In the genomic region with DNA sequence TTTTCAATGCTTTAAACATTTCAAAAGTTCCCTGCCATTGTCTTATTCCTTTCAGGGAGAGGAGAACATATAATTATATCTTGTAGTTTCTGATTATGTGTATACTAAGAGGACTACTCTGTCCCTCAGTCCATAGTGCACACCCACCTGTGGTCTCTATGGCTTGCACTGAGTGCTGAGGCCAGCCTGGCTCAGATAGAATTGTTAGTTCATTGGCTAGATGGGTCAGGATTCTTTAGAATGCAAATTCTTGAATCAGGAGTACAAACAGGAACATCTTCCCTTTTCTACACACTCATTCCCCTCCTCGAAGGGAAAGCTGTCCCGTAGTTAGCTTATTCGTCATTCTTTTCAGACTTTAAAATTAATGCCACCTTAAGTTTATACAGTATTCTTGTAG, we compare ENCODE assay signal across 18 cellular contexts.
DNase-seq lines count a peak whose midpoint lies in the region; ATAC-seq lines count a peak whose summit lies in the region.
"Had no signal": no experiment of that assay in that cellular context is flagged by ENCODE, and none has a peak within 500 bp of the region (broad histone marks: within the 10 kb centered on the region; RNA-seq: fewer than 3 reads in every experiment).

No MANE protein-coding gene starts in this region.

- H3K9me3 ChIP-seq in BLaER1: peaks cover 32% of the 10 kb centered on the region
- H3K9me3 ChIP-seq: ovary, upper lobe of right lung had no signal

- H3K27me3 ChIP-seq in BLaER1: no peaks in the 10 kb centered on the region
- H3K27me3 ChIP-seq: hepatocyte, ovary, upper lobe of right lung had no signal

- H4K20me1 ChIP-seq in BLaER1: peaks cover 65% of the 10 kb centered on the region

- peaks cover 28% of the 10 kb centered on the region for H3K36me3 Mint-ChIP-seq in dendritic cell treated with granulocyte-macrophage colony-stimulating factor and Interleukin-4, amounts not matched to agents 40 ng/mL and 50 ng/mL, for 4 days (ENCODE audit: low read depth)

- H3K4me3 ChIP-seq in BLaER1: no peak overlapping the region
- H3K4me3 ChIP-seq: hepatocyte, ovary, upper lobe of right lung had no signal

- H3K4me1 ChIP-seq in BLaER1: peaks cover 71% of the 10 kb centered on the region

- ATAC-seq in GM19372 (IDR thresholded peaks at IDR 0.05; ENCODE audit: low read depth, unreplicated experiment): peak; percentile 47
- peak; percentile 45 for ATAC-seq in HG03103 (IDR thresholded peaks at IDR 0.05; ENCODE audit: low read depth, unreplicated experiment)
- ATAC-seq in HG03175 (IDR thresholded peaks at IDR 0.05; ENCODE audit: unreplicated experiment): no peak
- ATAC-seq: effector memory CD8-positive, alpha-beta T cell; upper lobe of right lung had no signal

- H3K27ac Mint-ChIP-seq in dendritic cell treated with granulocyte-macrophage colony-stimulating factor and Interleukin-4, amounts not matched to agents 40 ng/mL and 50 ng/mL, for 4 days: peak overlapping the region; percentile 87
- H3K27ac Mint-ChIP-seq: effector memory CD8-positive, alpha-beta T cell had no signal

- peaks cover 36% of the 10 kb centered on the region for H3K36me3 ChIP-seq in BLaER1
- H3K36me3 ChIP-seq: ovary, upper lobe of right lung had no signal

- DNase-seq in hepatic stellate cell (ENCODE audit: low spot score): no peak
- no peak for DNase-seq in activated CD4-positive, CD25-positive, alpha-beta regulatory T cell (lab: John Stamatoyannopoulos, UW)
- DNase-seq in activated CD8-positive, alpha-beta memory T cell treated with anti-CD3 and anti-CD28 coated beads, Interleukin-2, amount 50 U/mL, for 48 hours: no peak
- DNase-seq: activated CD4-positive, alpha-beta T cell treated with anti-CD3 and anti-CD28 coated beads for 1 hour; caudate nucleus; effector memory CD8-positive, alpha-beta T cell; NCI-H1436; NCI-H446; ovary; SHP77; upper lobe of right lung had no signal

- no peak overlapping the region for H3K4me3 Mint-ChIP-seq in dendritic cell treated with granulocyte-macrophage colony-stimulating factor and Interleukin-4, amounts not matched to agents 40 ng/mL and 50 ng/mL, for 4 days
- H3K4me3 Mint-ChIP-seq: activated naive CD8-positive, alpha-beta T cell; effector memory CD8-positive, alpha-beta T cell had no signal

- intact Hi-C loops in dendritic cell treated with granulocyte-macrophage colony-stimulating factor and Interleukin-4, amounts not matched to agents 40 ng/mL and 50 ng/mL, for 4 days (cut with micrococcal nuclease): no loop called here

- H3K4me2 ChIP-seq in BLaER1: peak overlapping the region; percentile 66
- H3K4me2 ChIP-seq: hepatocyte had no signal

- H3K9ac ChIP-seq in BLaER1: 0 out of 2 replicates have a peak overlapping the region, but pooled peaks have one; percentile 9

- H3K27ac ChIP-seq in BLaER1: peak overlapping the region; percentile 7; the same call in 1 of the 2 replicates
- H3K27ac ChIP-seq: hepatocyte, ovary, upper lobe of right lung had no signal

- H3K9me3 Mint-ChIP-seq in dendritic cell treated with granulocyte-macrophage colony-stimulating factor and Interleukin-4, amounts not matched to agents 40 ng/mL and 50 ng/mL, for 4 days: peaks cover 2% of the 10 kb centered on the region
- H3K9me3 Mint-ChIP-seq: effector memory CD8-positive, alpha-beta T cell had no signal

- peaks cover 59% of the 10 kb centered on the region for H3K4me1 Mint-ChIP-seq in dendritic cell treated with granulocyte-macrophage colony-stimulating factor and Interleukin-4, amounts not matched to agents 40 ng/mL and 50 ng/mL, for 4 days (ENCODE audit: low read depth)

- no peaks in the 10 kb centered on the region for H3K27me3 Mint-ChIP-seq in dendritic cell treated with granulocyte-macrophage colony-stimulating factor and Interleukin-4, amounts not matched to agents 40 ng/mL and 50 ng/mL, for 4 days
- H3K27me3 Mint-ChIP-seq: activated naive CD8-positive, alpha-beta T cell; effector memory CD8-positive, alpha-beta T cell had no signal
